In the genomic region with DNA sequence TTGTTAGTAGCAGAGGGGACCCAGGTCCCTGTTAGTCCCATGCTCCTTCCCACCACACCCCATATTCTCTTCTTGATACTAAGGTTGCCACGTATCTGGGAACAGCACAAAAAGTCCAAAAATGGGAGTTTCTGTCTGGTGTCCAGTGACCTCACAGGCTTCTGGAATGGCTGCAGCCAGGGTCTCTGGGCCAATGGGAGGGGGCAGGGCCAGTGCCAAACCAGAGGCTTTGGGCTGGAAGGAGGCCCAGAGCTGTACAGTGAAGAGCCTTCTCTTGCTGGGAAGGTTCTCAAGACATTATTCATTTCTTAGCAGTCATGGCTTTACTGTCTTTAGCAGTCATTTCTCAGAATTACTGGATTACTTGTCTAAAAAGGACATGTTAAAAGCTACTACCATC, we compare ENCODE assay signal across 13 cellular contexts.
A peak's percentile ranks its signal among the peaks of the same experiment; 100 is the strongest.
DNase-seq lines count a peak whose midpoint lies in the region; ATAC-seq and TF ChIP-seq lines count a peak whose summit lies in the region.
"Had no signal": no experiment of that assay in that cellular context is flagged by ENCODE, and none has a peak within 500 bp of the region (broad histone marks: within the 10 kb centered on the region; RNA-seq: fewer than 3 reads in every experiment).

No MANE protein-coding gene starts in this region.

- H3K36me3 ChIP-seq in MG63 (no peaks in the 10 kb centered on the region), thoracic aorta (no peaks in the 10 kb centered on the region)

- peaks cover 9 to 57% of the 10 kb centered on the region in 2 donors for H3K4me1 ChIP-seq in thoracic aorta (ENCODE audit: control insufficient read depth in 1 of 2, low read depth in 2 of 2)

- no peak overlapping the region for H3K4me3 Mint-ChIP-seq in mesothelial cell of epicardium
- H3K4me3 Mint-ChIP-seq: CD8-positive, alpha-beta T cell; stimulated activated effector memory CD8-positive, alpha-beta T cell treated with anti-CD3 and anti-CD28 coated beads, Interleukin-12 subunit alpha, Interleukin-12 subunit beta, amount 100 ng/mL, for 72 hours had no signal

- H3K27me3 ChIP-seq in MG63 (no peaks in the 10 kb centered on the region), thoracic aorta (replicated peaks; ENCODE audit: insufficient read depth) (no peaks in the 10 kb centered on the region)

- DNase-seq in MG63, result peak; percentile 88
- peak; percentile 75 for DNase-seq in fibroblast of pulmonary artery (ENCODE audit: low read depth)
- no peak for DNase-seq in mesothelial cell of epicardium (ENCODE audit: low spot score in 2 of 2, unreplicated experiment in 2 of 2)
- no peak for DNase-seq in thoracic aorta (ENCODE audit: low spot score)
- no peak for DNase-seq in RPMI8226
- DNase-seq in GDM1 (lab: John Stamatoyannopoulos, UW), result no peak
- DNase-seq in activated naive CD4-positive, alpha-beta T cell (lab: John Stamatoyannopoulos, UW), result no peak
- no peak for DNase-seq in NCI-H510A (lab: John Stamatoyannopoulos, UW)
- DNase-seq: activated naive CD4-positive, alpha-beta T cell treated with anti-CD3 and anti-CD28 coated beads, Interleukin-2, amount 50 U/mL, for 16 hours; CD8-positive, alpha-beta T cell; effector memory CD4-positive, alpha-beta T cell had no signal

- H3K27ac ChIP-seq in thoracic aorta, result peak overlapping the region; percentile 90 to 91

- peaks cover 23% of the 10 kb centered on the region for H3K36me3 Mint-ChIP-seq in mesothelial cell of epicardium
- H3K36me3 Mint-ChIP-seq: CD8-positive, alpha-beta T cell; stimulated activated effector memory CD8-positive, alpha-beta T cell treated with anti-CD3 and anti-CD28 coated beads, Interleukin-12 subunit alpha, Interleukin-12 subunit beta, amount 100 ng/mL, for 72 hours had no signal

- H3K4me1 Mint-ChIP-seq in mesothelial cell of epicardium, result peaks cover 30% of the 10 kb centered on the region
- H3K4me1 Mint-ChIP-seq: stimulated activated effector memory CD8-positive, alpha-beta T cell treated with anti-CD3 and anti-CD28 coated beads, Interleukin-12 subunit alpha, Interleukin-12 subunit beta, amount 100 ng/mL, for 72 hours had no signal

- peak; percentile 61 for ATAC-seq in thoracic aorta (ENCODE audit: insufficient number of reproducible peaks, low FRiP score, low read depth)
- ATAC-seq: CD8-positive, alpha-beta T cell; Panc1; stimulated activated effector memory CD8-positive, alpha-beta T cell treated with anti-CD3 and anti-CD28 coated beads, Interleukin-12 subunit alpha, Interleukin-12 subunit beta, amount 100 ng/mL, for 72 hours had no signal

- H3K9me3 Mint-ChIP-seq in mesothelial cell of epicardium, result peaks cover 18% of the 10 kb centered on the region
- H3K9me3 Mint-ChIP-seq: CD8-positive, alpha-beta T cell; stimulated activated effector memory CD8-positive, alpha-beta T cell treated with anti-CD3 and anti-CD28 coated beads, Interleukin-12 subunit alpha, Interleukin-12 subunit beta, amount 100 ng/mL, for 72 hours had no signal

- H3K9me3 ChIP-seq in MG63, result no peaks in the 10 kb centered on the region; the same call in 1 of the 2 replicates
- no peaks in the 10 kb centered on the region for H3K9me3 ChIP-seq in thoracic aorta

- H3K27me3 Mint-ChIP-seq in mesothelial cell of epicardium (ENCODE audit: low read depth), result no peaks in the 10 kb centered on the region

- peak overlapping the region; percentile 76 for H3K27ac Mint-ChIP-seq in mesothelial cell of epicardium
- H3K27ac Mint-ChIP-seq: CD8-positive, alpha-beta T cell; stimulated activated effector memory CD8-positive, alpha-beta T cell treated with anti-CD3 and anti-CD28 coated beads, Interleukin-12 subunit alpha, Interleukin-12 subunit beta, amount 100 ng/mL, for 72 hours had no signal

- H3K4me3 ChIP-seq in MG63 (no peak overlapping the region), fibroblast of pulmonary artery (replicated peaks; ENCODE audit: low read depth, low read length) (no peak overlapping the region), thoracic aorta (peak overlapping the region; percentile 10)

- TF ChIP-seq CTCF in fibroblast of pulmonary artery (IDR thresholded peaks at IDR 0.05; ENCODE audit: low read length, missing control alignments) (no peak), mesothelial cell of epicardium (IDR thresholded peaks at IDR 0.05; ENCODE audit: unreplicated experiment) (no peak), thoracic aorta (IDR thresholded peaks at IDR 0.05) (no peak)

Comparison
In these comparisons a context has a peak if more than half of its experiments do, and no peak if none do; other contexts are left out.
1. DNase-seq: peak in MG63 (single experiment) and fibroblast of pulmonary artery (single experiment); none in mesothelial cell of epicardium (0 of 2), thoracic aorta (single experiment), RPMI8226 (single experiment), GDM1 (single experiment), activated naive CD4-positive, alpha-beta T cell (0 of 4) and NCI-H510A (single experiment).